ENCODE assay signal across 20 cellular contexts in the genomic region with DNA sequence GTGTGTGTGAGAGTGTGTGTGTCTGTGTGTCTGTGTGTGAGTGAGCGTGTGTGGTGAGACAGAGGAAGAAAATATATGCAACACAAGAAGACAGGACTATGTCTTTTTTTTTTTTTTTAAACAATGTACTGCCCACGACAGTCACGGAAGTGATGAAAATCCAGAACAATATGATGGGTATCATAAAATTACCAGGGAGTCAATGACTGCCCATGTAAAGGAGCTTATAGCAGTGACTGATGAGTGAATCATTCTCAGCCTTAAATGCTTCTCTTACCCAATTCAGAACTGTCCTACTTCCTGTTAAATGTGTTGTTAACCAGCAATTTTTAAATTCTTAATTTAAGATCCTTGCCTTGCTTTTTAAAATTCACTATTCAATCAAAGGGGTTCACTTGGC. TPM values are rescaled to one million over a fixed set of nuclear protein-coding genes. Genes with fewer than 3 reads are reported as not detected.
DNase-seq lines count a peak whose midpoint lies in the region; ATAC-seq and TF ChIP-seq lines count a peak whose summit lies in the region.
"Had no signal": no experiment of that assay in that cellular context is flagged by ENCODE, and none has a peak within 500 bp of the region (broad histone marks: within the 10 kb centered on the region; RNA-seq: fewer than 3 reads in every experiment).

No MANE protein-coding gene starts in this region.

- intact Hi-C loops in right cardiac atrium (cut with DNase I), result no loop called here

- H4K20me1 ChIP-seq in neural progenitor cell (ENCODE audit: low read depth), result no peaks in the 10 kb centered on the region

- no peaks in the 10 kb centered on the region for H3K9me3 Mint-ChIP-seq in neural progenitor cell
- peaks cover 2% of the 10 kb centered on the region for H3K9me3 Mint-ChIP-seq in activated CD4-positive, alpha-beta T cell treated with anti-CD3 and anti-CD28 coated beads, Interleukin-2, amount 10 ng/mL, durations not matched to agents 7 days and 5 days

- no peak overlapping the region for H3K27ac ChIP-seq in neural progenitor cell
- H3K27ac ChIP-seq in right cardiac atrium (ENCODE audit: low read length), result no peak overlapping the region
- H3K27ac ChIP-seq: sigmoid colon, SJSA1, thyroid gland had no signal

- ATAC-seq in right cardiac atrium, result no peak
- ATAC-seq: activated CD4-positive, alpha-beta T cell treated with anti-CD3 and anti-CD28 coated beads for 36 hours had no signal

- H3K79me2 ChIP-seq in neural progenitor cell (ENCODE audit: low read depth), result no peaks in the 10 kb centered on the region

- H3K9ac ChIP-seq in neural progenitor cell, result no peak overlapping the region

- H3K4me3 ChIP-seq in neural progenitor cell (no peak overlapping the region), right cardiac atrium (ENCODE audit: low read length) (no peak overlapping the region)
- H3K4me3 ChIP-seq: HAP-1, sigmoid colon, SJSA1, thyroid gland had no signal

- H3K4me2 ChIP-seq in neural progenitor cell, result no peak overlapping the region

- no peaks in the 10 kb centered on the region for H3F3A ChIP-seq in neural progenitor cell (ENCODE audit: low read depth)

- DNase-seq in GM04504 (ENCODE audit: low read depth), result peak; percentile 1
- DNase-seq in LHCN-M2 (ENCODE audit: low read depth), result peak; percentile 71
- DNase-seq in dermis microvascular lymphatic vessel endothelial cell (ENCODE audit: low read depth in 2 of 2), result peak; percentile 3 to 40
- DNase-seq in neural progenitor cell (ENCODE audit: low spot score), result no peak
- no peak for DNase-seq in C1 segment of cervical spinal cord (lab: John Stamatoyannopoulos, UW)
- DNase-seq in right cardiac atrium, result no peak
- DNase-seq in activated CD4-positive, alpha-beta T cell treated with anti-CD3 and anti-CD28 coated beads, Interleukin-2, amount 10 ng/mL, durations not matched to agents 7 days and 5 days, result no peak
- DNase-seq in germinal center (ENCODE audit: low spot score), result no peak
- DNase-seq: activated CD4-positive, alpha-beta T cell treated with anti-CD3 and anti-CD28 coated beads for 36 hours; activated CD8-positive, alpha-beta memory T cell treated with anti-CD3 and anti-CD28 coated beads, Interleukin-2, amount 50 U/mL, for 48 hours; activated gamma-delta T cell; NCI-H1694 treated with DMSO at 0.1 percent for 48 hours; NCI-H446; sigmoid colon; T1000; thyroid gland had no signal

- POLR2A ChIA-PET in activated CD4-positive, alpha-beta T cell treated with anti-CD3 and anti-CD28 coated beads, Interleukin-2, amount 10 ng/mL, durations not matched to agents 7 days and 5 days (lab: Charles Lee), result no interaction called here

- H3K9me3 ChIP-seq in neural progenitor cell (ENCODE audit: low read depth), result no peaks in the 10 kb centered on the region
- no peaks in the 10 kb centered on the region for H3K9me3 ChIP-seq in right cardiac atrium (ENCODE audit: control insufficient read depth, low read length)
- H3K9me3 ChIP-seq: HAP-1, SJSA1, thyroid gland had no signal

- TF ChIP-seq CTCF in neural progenitor cell (IDR thresholded peaks at IDR 0.05), result no peak

- peaks cover 6% of the 10 kb centered on the region for H3K4me1 Mint-ChIP-seq in neural progenitor cell
- no peaks in the 10 kb centered on the region for H3K4me1 Mint-ChIP-seq in activated CD4-positive, alpha-beta T cell treated with anti-CD3 and anti-CD28 coated beads, Interleukin-2, amount 10 ng/mL, durations not matched to agents 7 days and 5 days
- H3K4me1 Mint-ChIP-seq: activated CD4-positive, alpha-beta T cell treated with anti-CD3 and anti-CD28 coated beads for 36 hours; B cell had no signal

- no peak overlapping the region for H3K27ac Mint-ChIP-seq in neural progenitor cell
- no peak overlapping the region for H3K27ac Mint-ChIP-seq in activated CD4-positive, alpha-beta T cell treated with anti-CD3 and anti-CD28 coated beads, Interleukin-2, amount 10 ng/mL, durations not matched to agents 7 days and 5 days
- H3K27ac Mint-ChIP-seq: activated CD4-positive, alpha-beta T cell treated with anti-CD3 and anti-CD28 coated beads for 36 hours; B cell had no signal

- H3K4me1 ChIP-seq in neural progenitor cell (no peaks in the 10 kb centered on the region), right cardiac atrium (ENCODE audit: control insufficient read depth, insufficient read depth, low read length) (no peaks in the 10 kb centered on the region)
- H3K4me1 ChIP-seq: HAP-1, sigmoid colon, SJSA1, thyroid gland had no signal

- no peaks in the 10 kb centered on the region for H3K36me3 ChIP-seq in neural progenitor cell
- H3K36me3 ChIP-seq: HAP-1, sigmoid colon, SJSA1, thyroid gland had no signal

- peak overlapping the region; percentile 45 for H2AFZ ChIP-seq in neural progenitor cell (replicated peaks)

- H3K36me3 Mint-ChIP-seq in neural progenitor cell, result no peaks in the 10 kb centered on the region
- no peaks in the 10 kb centered on the region for H3K36me3 Mint-ChIP-seq in activated CD4-positive, alpha-beta T cell treated with anti-CD3 and anti-CD28 coated beads, Interleukin-2, amount 10 ng/mL, durations not matched to agents 7 days and 5 days (ENCODE audit: low read depth)

- CTCF ChIA-PET in activated CD4-positive, alpha-beta T cell treated with anti-CD3 and anti-CD28 coated beads, Interleukin-2, amount 10 ng/mL, durations not matched to agents 7 days and 5 days (lab: Charles Lee), result interaction anchor here (0.5 kb wide), 1 partner anchor 696 kb away, joined by 3 read pairs; no protein-coding TSS in a partner anchor

- 80% methylated on average over 3 of the region's 3 CpGs for WGBS in right cardiac atrium

- H3K27me3 Mint-ChIP-seq in neural progenitor cell (ENCODE audit: insufficient read depth, low read depth), result no peaks in the 10 kb centered on the region
- no peaks in the 10 kb centered on the region for H3K27me3 Mint-ChIP-seq in activated CD4-positive, alpha-beta T cell treated with anti-CD3 and anti-CD28 coated beads, Interleukin-2, amount 10 ng/mL, durations not matched to agents 7 days and 5 days
- H3K27me3 Mint-ChIP-seq: activated CD4-positive, alpha-beta T cell treated with anti-CD3 and anti-CD28 coated beads for 36 hours; B cell had no signal

- no peak overlapping the region for H3K4me3 Mint-ChIP-seq in neural progenitor cell
- no peak overlapping the region for H3K4me3 Mint-ChIP-seq in activated CD4-positive, alpha-beta T cell treated with anti-CD3 and anti-CD28 coated beads, Interleukin-2, amount 10 ng/mL, durations not matched to agents 7 days and 5 days
- H3K4me3 Mint-ChIP-seq: activated CD4-positive, alpha-beta T cell treated with anti-CD3 and anti-CD28 coated beads for 36 hours; B cell had no signal

- H3K27me3 ChIP-seq in neural progenitor cell (no peaks in the 10 kb centered on the region), right cardiac atrium (ENCODE audit: control insufficient read depth, insufficient read depth) (no peaks in the 10 kb centered on the region)
- H3K27me3 ChIP-seq: sigmoid colon, SJSA1, thyroid gland had no signal

RNA-seq across cellular contexts. Expression of a gene that starts 46.6 kb away (rescaled TPM):
- 0.11 and 0.19 TPM in 2 replicates for total RNA-seq in LHCN-M2 (2014; rRNA removed)
- 0.66 TPM for polyA plus RNA-seq in LHCN-M2 (2012)
- total RNA-seq in dermis microvascular lymphatic vessel endothelial cell, result under 0.01 and 0.13 TPM in 2 replicates
- total RNA-seq in neural progenitor cell (ENCODE audit: low replicate concordance), result 0.06 TPM in 1 of 2 replicates, not detected in the other
- total RNA-seq in right cardiac atrium, result not detected
- polyA plus RNA-seq in right cardiac atrium, result 0.02 TPM
- total RNA-seq in activated CD4-positive, alpha-beta T cell treated with anti-CD3 and anti-CD28 coated beads, Interleukin-2, amount 10 ng/mL, durations not matched to agents 7 days and 5 days, result not detected
- total RNA-seq: activated CD4-positive, alpha-beta T cell treated with anti-CD3 and anti-CD28 coated beads for 36 hours; lower leg skin had no signal

Comparison
In these comparisons a context has a peak if more than half of its experiments do, and no peak if none do; other contexts are left out.
1. DNase-seq: peak in GM04504 (single experiment), LHCN-M2 (single experiment) and dermis microvascular lymphatic vessel endothelial cell (2 of 2); none in neural progenitor cell (single experiment), C1 segment of cervical spinal cord (0 of 14), right cardiac atrium (0 of 3), activated CD4-positive, alpha-beta T cell treated with anti-CD3 and anti-CD28 coated beads, Interleukin-2, amount 10 ng/mL, durations not matched to agents 7 days and 5 days (single experiment) and germinal center (single experiment).